In the genomic region with DNA sequence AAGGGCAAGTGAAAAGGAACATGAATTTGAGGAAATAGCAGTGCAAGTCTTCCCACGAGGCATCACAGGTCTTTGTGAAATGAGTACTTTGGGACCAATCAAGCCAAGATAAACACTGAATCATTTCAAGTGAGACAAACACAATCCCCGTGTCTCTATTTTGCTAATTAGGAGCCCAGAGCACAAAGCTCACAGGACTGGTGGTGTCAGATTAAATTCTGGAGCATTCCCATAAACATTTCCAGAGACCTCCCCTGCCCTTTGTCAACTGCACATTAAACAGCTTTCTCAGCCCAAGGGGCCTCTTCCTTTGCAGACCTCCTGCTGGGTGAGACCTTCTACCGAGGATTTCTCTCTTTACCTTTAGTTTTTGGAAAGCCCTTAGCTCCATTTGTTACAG, we compare ENCODE assay signal across 16 cellular contexts. TPM values are rescaled to one million over a fixed set of nuclear protein-coding genes. Genes with fewer than 3 reads are reported as not detected.
A peak's percentile ranks its signal among the peaks of the same experiment; 100 is the strongest.
DNase-seq lines count a peak whose midpoint lies in the region; ATAC-seq and TF ChIP-seq lines count a peak whose summit lies in the region.
"Had no signal": no experiment of that assay in that cellular context is flagged by ENCODE, and none has a peak within 500 bp of the region (broad histone marks: within the 10 kb centered on the region; RNA-seq: fewer than 3 reads in every experiment).

No MANE protein-coding gene starts in this region.

- H3K4me1 ChIP-seq in right cardiac atrium (ENCODE audit: control insufficient read depth, insufficient read depth, low read length) (peaks cover 2% of the 10 kb centered on the region), left ventricle myocardium inferior (peaks cover 26% of the 10 kb centered on the region), aorta (ENCODE audit: control insufficient read depth in 1 of 2, insufficient read depth in 2 of 2, low read length in 2 of 2) (peaks cover 5 to 8% of the 10 kb centered on the region in 2 donors)

- no peak overlapping the region for H3K4me3 ChIP-seq in right cardiac atrium (ENCODE audit: low read length)
- no peak overlapping the region for H3K4me3 ChIP-seq in left ventricle myocardium inferior
- H3K4me3 ChIP-seq in fibroblast of mammary gland (ENCODE audit: control insufficient read depth, low read depth, low read length), result no peak overlapping the region
- H3K4me3 ChIP-seq in aorta (ENCODE audit: low read length in 2 of 2), result no peak overlapping the region
- H3K4me3 ChIP-seq in H7 (ENCODE audit: insufficient read depth, low read depth, low read length), result no peak overlapping the region

- WGBS in right cardiac atrium, result 24% methylated on average over 3 of the region's 3 CpGs
- WGBS in aorta, 2 donors, result 4% methylated on average over 3 of the region's 3 CpGs

- DNase-seq in right cardiac atrium, result no peak
- no peak for DNase-seq in left ventricle myocardium inferior
- peak; percentile 22 for DNase-seq in NCI-H748 treated with DMSO at 0.1 percent for 48 hours (lab: John Stamatoyannopoulos, UW)
- DNase-seq in fibroblast of mammary gland (ENCODE audit: low read depth), result peak; percentile 58
- no peak for DNase-seq in aorta
- DNase-seq in H7, result no peak
- no peak for DNase-seq in stimulated activated CD4-positive, alpha-beta T cell treated with anti-CD3 and anti-CD28 coated beads, Interleukin-1b, Interleukin-23, amount 100 ng/mL, for 48 hours
- DNase-seq: activated CD8-positive, alpha-beta memory T cell treated with anti-CD3 and anti-CD28 coated beads, Interleukin-2, amount 10 ng/mL, durations not matched to agents 7 days and 5 days; activated naive CD8-positive, alpha-beta T cell treated with anti-CD3 and anti-CD28 coated beads, Interleukin-2, amount 10 ng/mL, durations not matched to agents 7 days and 5 days; left colon; NCI-H510A had no signal

- H3K27me3 ChIP-seq in right cardiac atrium (ENCODE audit: control insufficient read depth, insufficient read depth) (no peaks in the 10 kb centered on the region), left ventricle myocardium inferior (ENCODE audit: low read depth) (no peaks in the 10 kb centered on the region), aorta (ENCODE audit: control insufficient read depth in 1 of 2, insufficient read depth in 2 of 2, low read length in 1 of 2) (no peaks in the 10 kb centered on the region), H7 (ENCODE audit: control insufficient read depth, insufficient read depth, low read length) (no peaks in the 10 kb centered on the region)

- H3K36me3 ChIP-seq in left ventricle myocardium inferior, result no peaks in the 10 kb centered on the region
- H3K36me3 ChIP-seq in aorta (ENCODE audit: control insufficient read depth in 1 of 2, insufficient read depth in 2 of 2, low read length in 1 of 2), result no peaks in the 10 kb centered on the region
- H3K36me3 ChIP-seq in H7 (replicated peaks; ENCODE audit: control insufficient read depth, insufficient read depth, low read length), result no peaks in the 10 kb centered on the region

- intact Hi-C loops in right cardiac atrium (cut with DNase I) (no loop called here), left ventricle myocardium inferior (cut with micrococcal nuclease) (no loop called here), aorta (cut with DNase I) (no loop called here)

- H3K9me3 ChIP-seq in right cardiac atrium (ENCODE audit: control insufficient read depth, low read length) (no peaks in the 10 kb centered on the region), left ventricle myocardium inferior (replicated peaks) (no peaks in the 10 kb centered on the region), aorta (ENCODE audit: control insufficient read depth, low read length) (no peaks in the 10 kb centered on the region)

- ATAC-seq in right cardiac atrium (peak; percentile 47 to 83), aorta (ENCODE audit: low FRiP score) (peak; percentile 29), GM18873 (IDR thresholded peaks at IDR 0.05; ENCODE audit: low FRiP score, unreplicated experiment) (no peak)
- ATAC-seq: activated CD8-positive, alpha-beta memory T cell treated with anti-CD3 and anti-CD28 coated beads, Interleukin-2, amount 10 ng/mL, durations not matched to agents 7 days and 5 days; HCT116; left colon; Right ventricle myocardium inferior had no signal

- TF ChIP-seq CTCF in left ventricle myocardium inferior (IDR thresholded peaks at IDR 0.05; ENCODE audit: borderline replicate concordance) (no peak), fibroblast of mammary gland (conservative IDR thresholded peaks at IDR 0.05; ENCODE audit: control insufficient read depth, insufficient read depth, low read depth, low read length) (no peak)

- no peak overlapping the region for H3K27ac ChIP-seq in right cardiac atrium (ENCODE audit: low read length)
- no peak overlapping the region for H3K27ac ChIP-seq in left ventricle myocardium inferior (replicated peaks)
- no peak overlapping the region for H3K27ac ChIP-seq in aorta (ENCODE audit: low read depth in 1 of 2, low read length in 2 of 2)

RNA-seq across cellular contexts. Expression of a gene that starts 50.8 kb away (rescaled TPM):
- total RNA-seq in right cardiac atrium, result not detected
- polyA plus RNA-seq in right cardiac atrium, result not detected
- not detected for total RNA-seq in left ventricle myocardium inferior
- total RNA-seq in aorta, result not detected
- 10 to 100 TPM in 1 of 2 donors, 1 to 10 TPM in 1; 1.1 to 14.5 TPM for polyA plus RNA-seq in aorta
- total RNA-seq in H7 (2014; rRNA removed; shearing (Covaris generic)), result not detected in 2 replicates
- total RNA-seq: activated CD8-positive, alpha-beta memory T cell treated with anti-CD3 and anti-CD28 coated beads, Interleukin-2, amount 10 ng/mL, durations not matched to agents 7 days and 5 days; activated naive CD8-positive, alpha-beta T cell treated with anti-CD3 and anti-CD28 coated beads, Interleukin-2, amount 10 ng/mL, durations not matched to agents 7 days and 5 days; left colon; neural crest cell; Right ventricle myocardium inferior had no signal
- polyA plus RNA-seq: IgD-negative memory B cell had no signal

Comparison
In these comparisons a context has a peak if more than half of its experiments do, and no peak if none do; other contexts are left out.
1. DNase-seq: peak in NCI-H748 treated with DMSO at 0.1 percent for 48 hours (single experiment) and fibroblast of mammary gland (single experiment); none in right cardiac atrium (0 of 3), left ventricle myocardium inferior (single experiment), aorta (0 of 2), H7 (single experiment) and stimulated activated CD4-positive, alpha-beta T cell treated with anti-CD3 and anti-CD28 coated beads, Interleukin-1b, Interleukin-23, amount 100 ng/mL, for 48 hours (single experiment).